In the genomic region with DNA sequence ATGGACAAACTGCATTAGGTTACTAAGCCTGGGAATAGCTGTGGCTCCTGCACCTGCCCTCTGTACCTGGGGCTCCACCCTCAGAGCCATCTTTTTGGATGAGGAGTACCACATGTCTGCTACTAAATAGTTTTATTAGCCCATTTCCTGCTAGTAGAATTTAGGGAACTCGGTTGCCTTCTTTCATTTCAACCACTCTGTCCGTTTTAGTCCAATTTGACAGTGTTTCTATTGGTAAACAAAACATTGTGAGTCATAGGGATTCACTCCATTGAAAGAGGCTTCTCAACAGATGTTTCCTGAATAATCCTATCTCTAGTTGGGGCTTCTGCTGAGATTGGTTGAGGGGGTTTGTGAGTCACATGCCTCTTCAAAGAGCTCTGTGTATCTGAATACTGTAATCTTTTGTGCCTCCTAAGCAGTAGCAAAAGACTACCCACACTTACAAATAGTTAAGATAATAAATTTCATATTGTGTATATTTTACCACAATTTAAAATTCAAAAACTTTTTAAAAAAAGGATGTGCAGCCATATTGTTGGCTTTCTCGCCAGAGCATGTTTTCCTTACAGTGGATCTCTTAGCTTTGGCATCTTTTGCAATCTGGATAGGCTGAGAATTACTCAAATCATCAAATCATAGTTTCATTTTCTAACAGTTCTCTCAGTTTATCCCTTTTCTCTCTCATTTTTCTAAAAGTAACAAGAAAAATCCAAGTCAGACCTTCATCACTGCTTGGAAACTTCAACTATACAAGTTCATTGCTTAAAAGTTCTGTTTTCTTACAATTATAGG, we compare ENCODE assay signal across 1 cellular context.
TF ChIP-seq lines count a peak whose summit lies in the region.

No MANE protein-coding gene starts in this region.

TF ChIP-seq in endothelial cell of umbilical vein, 7 proteins besides CTCF, POLR2A, EP300 and RAD21:
- peak; percentile 31 for TF ChIP-seq JUN (IDR thresholded peaks at IDR 0.05; ENCODE audit: borderline replicate concordance, insufficient read depth, insufficient read length, low read depth)
- TF ChIP-seq POLR2AphosphoS5 (IDR thresholded peaks at IDR 0.05; ENCODE audit: insufficient read depth, low read depth, low read length), result no peak
- TF ChIP-seq, protein P1, sequence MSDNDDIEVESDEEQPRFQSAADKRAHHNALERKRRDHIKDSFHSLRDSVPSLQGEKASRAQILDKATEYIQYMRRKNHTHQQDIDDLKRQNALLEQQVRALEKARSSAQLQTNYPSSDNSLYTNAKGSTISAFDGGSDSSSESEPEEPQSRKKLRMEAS (IDR thresholded peaks at IDR 0.05; ENCODE audit: insufficient read depth, insufficient read length), result no peak
- no peak for TF ChIP-seq GATA2 (IDR thresholded peaks at IDR 0.05; ENCODE audit: insufficient read depth, insufficient read length, low read depth, low read length)
- no peak for TF ChIP-seq EZH2 (IDR thresholded peaks at IDR 0.05; ENCODE audit: borderline replicate concordance, low read depth, low read length, severe bottlenecking)
- peak; percentile 57 for TF ChIP-seq FOS (IDR thresholded peaks at IDR 0.05; ENCODE audit: borderline replicate concordance, insufficient read depth, low read length)
- no peak for TF ChIP-seq MYC (IDR thresholded peaks at IDR 0.05; ENCODE audit: low read depth, low read length)
